18 cellular contexts compared by ENCODE assay signal in genomic region chr13:97112451-97113152, GRCh38.
DNase-seq lines count a peak whose midpoint lies in the region; ATAC-seq and TF ChIP-seq lines count a peak whose summit lies in the region.
"Had no signal": no experiment of that assay in that cellular context is flagged by ENCODE, and none has a peak within 500 bp of the region (broad histone marks: within the 10 kb centered on the region; RNA-seq: fewer than 3 reads in every experiment).

No MANE protein-coding gene starts in this region.

- H3K79me1 ChIP-seq in IMR-90 (ENCODE audit: low read depth in 1 of 2, low read length in 2 of 2), result peaks cover 0 to 7% of the 10 kb centered on the region in 2 experiments; a peak in 2 of 4 replicates

- H3K4me2 ChIP-seq in IMR-90 (ENCODE audit: low read depth, low read length), result peak overlapping the region; percentile 23

- H2BK15ac ChIP-seq in IMR-90 (ENCODE audit: low read depth, low read length), result peak overlapping the region; percentile 39; the same call in 2 of the 3 replicates

- intact Hi-C loops in IMR-90 (cut with micrococcal nuclease), result loop anchor here (10.0 kb wide), 1 partner anchor 462 kb away; no protein-coding TSS in a partner anchor

- dilution Hi-C loops in IMR-90 (cut with HindIII; ENCODE audit: low sequenced_read_pairs, unreplicated experiment), result no loop called here

- H3K9me1 ChIP-seq in IMR-90 (ENCODE audit: insufficient read depth, low read length), result peaks cover 26% of the 10 kb centered on the region

- peak overlapping the region; percentile 35 for H2BK5ac ChIP-seq in IMR-90 (ENCODE audit: low read depth, low read length, poor library complexity, severe bottlenecking)

- H4K5ac ChIP-seq in IMR-90 (ENCODE audit: low read depth, low read length), result peak overlapping the region; percentile 68; the same call in 1 of the 2 replicates

- no CpG with 5 or more reads among the region's 12 CpGs for WGBS in IMR-90 (ENCODE audit: extremely low coverage in 2 of 2, insufficient read length in 1 of 2), 2 experiments

- TF ChIP-seq CTCF in IMR-90 (conservative IDR thresholded peaks at IDR 0.05; ENCODE audit: low read depth, low read length) (no peak), chondrocyte (IDR thresholded peaks at IDR 0.05) (no peak), osteocyte (IDR thresholded peaks at IDR 0.05) (no peak)

- peak overlapping the region; percentile 69 for H3K14ac ChIP-seq in IMR-90 (replicated peaks; ENCODE audit: low read depth, low read length)

- H3K27me3 ChIP-seq in IMR-90 (ENCODE audit: control insufficient read depth, insufficient read depth, low read length), result no peaks in the 10 kb centered on the region
- H3K27me3 ChIP-seq: breast epithelium, right atrium auricular region had no signal

- peak overlapping the region; percentile 44; the same call in 1 of the 2 replicates for H3K18ac ChIP-seq in IMR-90 (ENCODE audit: low read depth, low read length)

- H2BK20ac ChIP-seq in IMR-90 (ENCODE audit: low read depth, low read length), result peak overlapping the region; percentile 91

- in situ Hi-C loops in IMR-90 (cut with MboI; ENCODE audit: low sequenced_read_pairs), result loop anchor here (10.0 kb wide), 1 partner anchor 242 kb away; no protein-coding TSS in a partner anchor

- no peak for TF ChIP-seq RAD21 in IMR-90 (IDR thresholded peaks at IDR 0.05; ENCODE audit: low read length)

- BruUV-seq in IMR-90 (replicated peaks; lab: Mats Ljungman, UMichigan), result no TSS peak

- H3K36me3 ChIP-seq in IMR-90 (ENCODE audit: control insufficient read depth, insufficient read depth, low read length), result no peaks in the 10 kb centered on the region
- H3K36me3 ChIP-seq: breast epithelium, right atrium auricular region had no signal

- H2AK9ac ChIP-seq in IMR-90 (replicated peaks; ENCODE audit: low read depth, low read length, poor library complexity), result no peak overlapping the region

- POLR2A ChIA-PET in IMR-90 (lab: Charles Lee; ENCODE audit: unreplicated experiment), result interaction anchor here (1.1 to 1.2 kb wide), 2 partner anchors 109 to 112 kb away, joined by 5 to 7 read pairs; partner anchors contain the start of gene MBNL2

- H2AFZ ChIP-seq in IMR-90 (replicated peaks; ENCODE audit: low read length, poor library complexity), result peak overlapping the region; percentile 35

- DNase-seq in IMR-90, result peak; percentile 37
- no peak for DNase-seq in chondrocyte (ENCODE audit: low spot score)
- DNase-seq in islet precursor cell, result peak; percentile 57
- DNase-seq in osteocyte (ENCODE audit: extremely low spot score, unreplicated experiment), result no peak
- no peak for DNase-seq in activated naive CD8-positive, alpha-beta T cell treated with anti-CD3 and anti-CD28 coated beads for 36 hours
- DNase-seq: activated CD4-positive, alpha-beta T cell treated with anti-CD3 and anti-CD28 coated beads for 48 hours; activated naive CD8-positive, alpha-beta T cell treated with anti-CD3 and anti-CD28 coated beads, Interleukin-2, amount 10 ng/mL, durations not matched to agents 7 days and 5 days; Calu3; HFFc6; stimulated activated CD8-positive, alpha-beta memory T cell treated with anti-CD3 and anti-CD28 coated beads, Interleukin-4, amount 100 ng/mL, for 48 hours; T-cell had no signal

- peak overlapping the region; percentile 18; the same call in 1 of the 2 replicates for H3K23ac ChIP-seq in IMR-90 (ENCODE audit: low read depth, low read length)

- no peaks in the 10 kb centered on the region for H3K9me3 ChIP-seq in IMR-90 (ENCODE audit: control insufficient read depth, insufficient read depth, low read length)
- H3K9me3 ChIP-seq: breast epithelium, right atrium auricular region had no signal

- H3K4me3 Mint-ChIP-seq in chondrocyte (ENCODE audit: unreplicated experiment), result no peak overlapping the region
- H3K4me3 Mint-ChIP-seq in osteocyte (ENCODE audit: unreplicated experiment), result no peak overlapping the region
- no peak overlapping the region for H3K4me3 Mint-ChIP-seq in activated naive CD8-positive, alpha-beta T cell treated with anti-CD3 and anti-CD28 coated beads for 36 hours
- H3K4me3 Mint-ChIP-seq: activated naive CD8-positive, alpha-beta T cell treated with anti-CD3 and anti-CD28 coated beads, Interleukin-2, amount 10 ng/mL, durations not matched to agents 7 days and 5 days; activated T-helper 17 cell treated with anti-CD3 and anti-CD28 coated beads, Interleukin-2, amount 50 U/mL, for 72 hours; HFFc6; T-cell had no signal

- peaks cover 34% of the 10 kb centered on the region for H3K4me1 ChIP-seq in IMR-90 (ENCODE audit: control insufficient read depth, insufficient read depth, low read length)
- H3K4me1 ChIP-seq: breast epithelium had no signal

- CTCF ChIA-PET in IMR-90 (lab: Yijun Ruan, JAX), result interaction anchor here (1.3 kb wide), 1 partner anchor 100 kb away, joined by 5 read pairs; no protein-coding TSS in a partner anchor

- H3K27ac Mint-ChIP-seq in chondrocyte (ENCODE audit: unreplicated experiment), result peak overlapping the region; percentile 89
- H3K27ac Mint-ChIP-seq in osteocyte (ENCODE audit: unreplicated experiment), result peak overlapping the region; percentile 58
- H3K27ac Mint-ChIP-seq in activated naive CD8-positive, alpha-beta T cell treated with anti-CD3 and anti-CD28 coated beads for 36 hours, result no peak overlapping the region
- H3K27ac Mint-ChIP-seq: activated naive CD8-positive, alpha-beta T cell treated with anti-CD3 and anti-CD28 coated beads, Interleukin-2, amount 10 ng/mL, durations not matched to agents 7 days and 5 days; activated T-helper 17 cell treated with anti-CD3 and anti-CD28 coated beads, Interleukin-2, amount 50 U/mL, for 72 hours; HFFc6; T-cell had no signal

- H2BK120ac ChIP-seq in IMR-90 (ENCODE audit: low read depth, low read length), result peak overlapping the region; percentile 84

- peak overlapping the region; percentile 7 for H3K27ac ChIP-seq in IMR-90 (ENCODE audit: insufficient read depth, low read length)
- H3K27ac ChIP-seq: breast epithelium had no signal

- peak overlapping the region; percentile 54; the same call in 1 of the 2 replicates for H2AK5ac ChIP-seq in IMR-90 (ENCODE audit: low read depth, low read length)

- no peaks in the 10 kb centered on the region for H3K9me3 Mint-ChIP-seq in chondrocyte (ENCODE audit: low read depth)
- H3K9me3 Mint-ChIP-seq in osteocyte (ENCODE audit: unreplicated experiment), result no peaks in the 10 kb centered on the region
- no peaks in the 10 kb centered on the region for H3K9me3 Mint-ChIP-seq in activated naive CD8-positive, alpha-beta T cell treated with anti-CD3 and anti-CD28 coated beads for 36 hours
- H3K9me3 Mint-ChIP-seq: activated naive CD8-positive, alpha-beta T cell treated with anti-CD3 and anti-CD28 coated beads, Interleukin-2, amount 10 ng/mL, durations not matched to agents 7 days and 5 days; activated T-helper 17 cell treated with anti-CD3 and anti-CD28 coated beads, Interleukin-2, amount 50 U/mL, for 72 hours; HFFc6; T-cell had no signal

- H3K9ac ChIP-seq in IMR-90 (ENCODE audit: low read depth, low read length), result no peak overlapping the region

- no peak overlapping the region for H3K4me3 ChIP-seq in IMR-90 (ENCODE audit: insufficient read depth, low read depth, low read length)
- H3K4me3 ChIP-seq: breast epithelium, right atrium auricular region had no signal

- peak overlapping the region; percentile 75 for H3K4ac ChIP-seq in IMR-90 (ENCODE audit: low read depth, low read length)

- peak overlapping the region in 1 of 2 experiments; percentile 45; a peak in 1 of 4 replicates for H4K8ac ChIP-seq in IMR-90 (ENCODE audit: low read depth in 2 of 2, low read length in 2 of 2)

- H3K27me3 Mint-ChIP-seq in chondrocyte (ENCODE audit: low read depth) (no peaks in the 10 kb centered on the region), osteocyte (ENCODE audit: unreplicated experiment) (no peaks in the 10 kb centered on the region)
- peaks cover 28% of the 10 kb centered on the region for H3K27me3 Mint-ChIP-seq in activated naive CD8-positive, alpha-beta T cell treated with anti-CD3 and anti-CD28 coated beads for 36 hours

- no peak overlapping the region; the same call in 1 of the 2 replicates for H3K56ac ChIP-seq in IMR-90 (ENCODE audit: extremely low read depth, insufficient read depth, low read length)

- ATAC-seq in IMR-90 (ENCODE audit: low read depth), result peak; percentile 43
- no peak for ATAC-seq in HG02798 (IDR thresholded peaks at IDR 0.05; ENCODE audit: poor library complexity, unreplicated experiment)
- ATAC-seq in HG02852 (IDR thresholded peaks at IDR 0.05; ENCODE audit: unreplicated experiment), result no peak
- ATAC-seq in GM18498 (IDR thresholded peaks at IDR 0.05; ENCODE audit: unreplicated experiment), result no peak
- ATAC-seq: activated T-helper 17 cell treated with anti-CD3 and anti-CD28 coated beads, Interleukin-2, amount 50 U/mL, for 72 hours; Right ventricle myocardium inferior had no signal

- no peak for TF ChIP-seq POLR2A in IMR-90 (IDR thresholded peaks at IDR 0.05; ENCODE audit: low read depth, low read length)

- H3K4me1 Mint-ChIP-seq in chondrocyte (ENCODE audit: low read depth) (peaks cover 93% of the 10 kb centered on the region), osteocyte (ENCODE audit: unreplicated experiment) (peaks cover 82% of the 10 kb centered on the region)
- peaks cover 10% of the 10 kb centered on the region for H3K4me1 Mint-ChIP-seq in activated naive CD8-positive, alpha-beta T cell treated with anti-CD3 and anti-CD28 coated beads for 36 hours

- H4K20me1 ChIP-seq in IMR-90 (ENCODE audit: insufficient read depth, low read length), result no peaks in the 10 kb centered on the region

- H3K36me3 Mint-ChIP-seq in chondrocyte (ENCODE audit: low read depth) (no peaks in the 10 kb centered on the region), osteocyte (ENCODE audit: unreplicated experiment) (no peaks in the 10 kb centered on the region)
- H3K36me3 Mint-ChIP-seq in activated naive CD8-positive, alpha-beta T cell treated with anti-CD3 and anti-CD28 coated beads for 36 hours, result no peaks in the 10 kb centered on the region
- H3K36me3 Mint-ChIP-seq: activated naive CD8-positive, alpha-beta T cell treated with anti-CD3 and anti-CD28 coated beads, Interleukin-2, amount 10 ng/mL, durations not matched to agents 7 days and 5 days; T-cell had no signal

- peak overlapping the region; percentile 74 for H4K91ac ChIP-seq in IMR-90 (ENCODE audit: insufficient read depth, low read depth, low read length)

TF ChIP-seq in IMR-90, 13 proteins besides CTCF, POLR2A, EP300 and RAD21 (continues in another document):
- TF ChIP-seq SMC3 (IDR thresholded peaks at IDR 0.05; ENCODE audit: low read depth, low read length) (no peak), NFE2L2 (IDR thresholded peaks at IDR 0.05; ENCODE audit: low read depth, low read length) (no peak), USF2 (IDR thresholded peaks at IDR 0.05; ENCODE audit: low read depth, low read length) (no peak), MXI1 (IDR thresholded peaks at IDR 0.05; ENCODE audit: borderline replicate concordance, low read depth, low read length) (no peak)

Comparison
In these comparisons a context has a peak if more than half of its experiments do, and no peak if none do; other contexts are left out.
1. DNase-seq: peak in IMR-90 (single experiment) and islet precursor cell (single experiment); none in chondrocyte (single experiment), osteocyte (single experiment) and activated naive CD8-positive, alpha-beta T cell treated with anti-CD3 and anti-CD28 coated beads for 36 hours (single experiment).